In genomic region chr12:42421844-42422779, GRCh38 we compare ENCODE assay signal across 11 cellular contexts.
DNase-seq lines count a peak whose midpoint lies in the region; ATAC-seq and TF ChIP-seq lines count a peak whose summit lies in the region.
"Had no signal": no experiment of that assay in that cellular context is flagged by ENCODE, and none has a peak within 500 bp of the region (broad histone marks: within the 10 kb centered on the region; RNA-seq: fewer than 3 reads in every experiment).

No MANE protein-coding gene starts in this region.

- H3K9me3 ChIP-seq in body of pancreas (no peaks in the 10 kb centered on the region), spleen (no peaks in the 10 kb centered on the region)

- H3K27me3 Mint-ChIP-seq in activated CD8-positive, alpha-beta memory T cell treated with anti-CD3 and anti-CD28 coated beads, Interleukin-2, amount 10 ng/mL, durations not matched to agents 7 days and 5 days, result no peaks in the 10 kb centered on the region
- H3K27me3 Mint-ChIP-seq: CD4-positive, CD25-positive, alpha-beta regulatory T cell; naive B cell had no signal

- H3K36me3 Mint-ChIP-seq in activated CD8-positive, alpha-beta memory T cell treated with anti-CD3 and anti-CD28 coated beads, Interleukin-2, amount 10 ng/mL, durations not matched to agents 7 days and 5 days, result peaks cover 19% of the 10 kb centered on the region

- no peak overlapping the region for H3K27ac ChIP-seq in body of pancreas
- H3K27ac ChIP-seq in spleen, result peak overlapping the region in 6 of 8 donors; percentile 3 to 47 (median 28)
- H3K27ac ChIP-seq: VCaP had no signal

- H3K36me3 ChIP-seq in body of pancreas (replicated peaks in 1 of 2; ENCODE audit: insufficient read depth in 1 of 2, low read depth in 2 of 2), result no peaks in the 10 kb centered on the region
- H3K36me3 ChIP-seq in spleen, result peaks cover 0 to 5% (median 0%) of the 10 kb centered on the region in 6 donors

- H3K4me1 ChIP-seq in body of pancreas (peaks cover 12% of the 10 kb centered on the region), spleen (peaks cover 14 to 43% (median 31%) of the 10 kb centered on the region in 6 donors)

- no peaks in the 10 kb centered on the region for H3K9me3 Mint-ChIP-seq in activated CD8-positive, alpha-beta memory T cell treated with anti-CD3 and anti-CD28 coated beads, Interleukin-2, amount 10 ng/mL, durations not matched to agents 7 days and 5 days (ENCODE audit: low read depth)
- H3K9me3 Mint-ChIP-seq: CD4-positive, CD25-positive, alpha-beta regulatory T cell; naive B cell had no signal

- H3K27me3 ChIP-seq in body of pancreas, result no peaks in the 10 kb centered on the region
- H3K27me3 ChIP-seq in spleen (replicated peaks in 1 of 7), result no peaks in the 10 kb centered on the region

- H3K4me1 Mint-ChIP-seq in activated CD8-positive, alpha-beta memory T cell treated with anti-CD3 and anti-CD28 coated beads, Interleukin-2, amount 10 ng/mL, durations not matched to agents 7 days and 5 days, result peaks cover 26% of the 10 kb centered on the region

- no peak for DNase-seq in activated CD8-positive, alpha-beta memory T cell treated with anti-CD3 and anti-CD28 coated beads, Interleukin-2, amount 10 ng/mL, durations not matched to agents 7 days and 5 days
- no peak for DNase-seq in activated CD8-positive, alpha-beta memory T cell treated with anti-CD3 and anti-CD28 coated beads for 24 hours
- DNase-seq in body of pancreas, result no peak
- DNase-seq in spleen, result no peak
- DNase-seq in iPS-NIHi7 (ENCODE audit: extremely low spot score), result no peak
- no peak for DNase-seq in NCI-H524 (lab: John Stamatoyannopoulos, UW)
- no peak for DNase-seq in DMS79 treated with DMSO at 0.1 percent for 48 hours (lab: John Stamatoyannopoulos, UW)
- DNase-seq: naive B cell had no signal

- TF ChIP-seq CTCF in body of pancreas (IDR thresholded peaks at IDR 0.05), result no peak
- no peak for TF ChIP-seq CTCF in spleen (IDR thresholded peaks at IDR 0.05 in 8 of 11, conservative IDR thresholded peaks at IDR 0.05 in 3 of 11)

- intact Hi-C loops in body of pancreas (cut with DNase I), result no loop called here
- intact Hi-C loops in spleen (cut with DNase I; ENCODE audit: low total_unique reads), result no loop called here

- H3K4me3 ChIP-seq in body of pancreas, result no peak overlapping the region
- H3K4me3 ChIP-seq in spleen, result no peak overlapping the region

- ATAC-seq in activated CD8-positive, alpha-beta memory T cell treated with anti-CD3 and anti-CD28 coated beads, Interleukin-2, amount 10 ng/mL, durations not matched to agents 7 days and 5 days, result peak; percentile 42
- ATAC-seq in HG03064 (IDR thresholded peaks at IDR 0.05; ENCODE audit: low read depth, unreplicated experiment) (peak; percentile 95), body of pancreas (peak; percentile 71)

- CTCF ChIA-PET in activated CD8-positive, alpha-beta memory T cell treated with anti-CD3 and anti-CD28 coated beads, Interleukin-2, amount 10 ng/mL, durations not matched to agents 7 days and 5 days (lab: Charles Lee), result no interaction called here

- WGBS in body of pancreas, 2 donors, result 54 to 62% methylated on average over 3 of the region's 3 CpGs
- WGBS in spleen, 5 donors, result 65 to 80% (median 70%) methylated on average over 3 of the region's 3 CpGs

- TF ChIP-seq POLR2A in body of pancreas (IDR thresholded peaks at IDR 0.05) (no peak), spleen (IDR thresholded peaks at IDR 0.05) (no peak)

- no peak overlapping the region for H3K4me3 Mint-ChIP-seq in activated CD8-positive, alpha-beta memory T cell treated with anti-CD3 and anti-CD28 coated beads, Interleukin-2, amount 10 ng/mL, durations not matched to agents 7 days and 5 days
- H3K4me3 Mint-ChIP-seq: CD4-positive, CD25-positive, alpha-beta regulatory T cell had no signal

- H3K27ac Mint-ChIP-seq in activated CD8-positive, alpha-beta memory T cell treated with anti-CD3 and anti-CD28 coated beads, Interleukin-2, amount 10 ng/mL, durations not matched to agents 7 days and 5 days, result no peak overlapping the region

Comparison
In these comparisons a context has a peak if more than half of its experiments do, and no peak if none do; other contexts are left out.
1. ATAC-seq: peak in every context shown above with its lines; median percentile 95 in HG03064; 71 in body of pancreas; 42 in activated CD8-positive, alpha-beta memory T cell treated with anti-CD3 and anti-CD28 coated beads, Interleukin-2, amount 10 ng/mL, durations not matched to agents 7 days and 5 days.
2. H3K27ac ChIP-seq: peak in spleen (6 of 8); none in body of pancreas (0 of 4).